ENCODE assay signal across 8 cellular contexts in genomic region chr17:48051706-48052486, GRCh38. TPM values are rescaled to one million over a fixed set of nuclear protein-coding genes. Genes with fewer than 3 reads are reported as not detected.
DNase-seq lines count a peak whose midpoint lies in the region; ATAC-seq and TF ChIP-seq lines count a peak whose summit lies in the region.

No MANE protein-coding gene starts in this region.

- no peak for DNase-seq in GM06990 (ENCODE audit: extremely low read depth, insufficient read length)
- DNase-seq in SK-N-MC (ENCODE audit: low read depth, low spot score): no peak
- DNase-seq in erythroblast (lab: John Stamatoyannopoulos, UW): peak; percentile 80 to 89
- no peak for DNase-seq in NCI-H2196 treated with DMSO at 0.1 percent for 48 hours (lab: John Stamatoyannopoulos, UW; ENCODE audit: unreplicated experiment)
- DNase-seq in immature natural killer cell: no peak
- no peak for DNase-seq in UCSD-AML1 (lab: John Stamatoyannopoulos, UW; ENCODE audit: unreplicated experiment)

- no peak for ATAC-seq in HG03520 (IDR thresholded peaks at IDR 0.05; ENCODE audit: unreplicated experiment)

- H3K27ac ChIP-seq in SK-N-MC: peak overlapping the region; percentile 73

- peak overlapping the region; percentile 24; the same call in 1 of the 2 replicates for H3K4me3 ChIP-seq in GM06990 (replicated peaks; ENCODE audit: low read depth, low read length)
- peak overlapping the region; percentile 43; the same call in 1 of the 2 replicates for H3K4me3 ChIP-seq in SK-N-MC

- no peaks in the 10 kb centered on the region for H3K9me3 ChIP-seq in SK-N-MC (ENCODE audit: low read depth, low read length)

- peaks cover 3% of the 10 kb centered on the region for H3K27me3 Mint-ChIP-seq in nephron (ENCODE audit: low read depth)
- H3K27me3 Mint-ChIP-seq in immature natural killer cell (ENCODE audit: low read depth in 3 of 3): peaks cover 12 to 15% (median 13%) of the 10 kb centered on the region in 3 donors

- TF ChIP-seq CTCF in GM06990 (IDR thresholded peaks at IDR 0.05; ENCODE audit: insufficient read depth, low read length, poor library complexity, severe bottlenecking) (no peak), nephron (IDR thresholded peaks at IDR 0.05; ENCODE audit: unreplicated experiment in 3 of 3) (no peak)

- H3K27ac Mint-ChIP-seq in nephron: peak overlapping the region; percentile 98 to 99 (median 99)
- peak overlapping the region in 2 of 6 donors; percentile 6 to 35 for H3K27ac Mint-ChIP-seq in immature natural killer cell

- H3K36me3 ChIP-seq in GM06990 (ENCODE audit: control insufficient read depth, insufficient read depth, low read length) (peaks cover 22% of the 10 kb centered on the region), SK-N-MC (ENCODE audit: insufficient read depth, low read length) (peaks cover 51% of the 10 kb centered on the region)

- H3K4me3 Mint-ChIP-seq in nephron (peak overlapping the region; percentile 90 to 97 (median 92)), immature natural killer cell (peak overlapping the region in 1 of 5 donors; percentile 13)

- TF ChIP-seq POLR2A in erythroblast (IDR thresholded peaks at IDR 0.05; ENCODE audit: low read length): no peak

- H3K27me3 ChIP-seq in GM06990 (replicated peaks; ENCODE audit: control insufficient read depth, insufficient read depth, low read length): no peaks in the 10 kb centered on the region

- H3K9ac ChIP-seq in SK-N-MC (ENCODE audit: insufficient read length): no peak overlapping the region

- H3K4me1 Mint-ChIP-seq in nephron: peaks cover 80% of the 10 kb centered on the region
- peaks cover 66 to 77% of the 10 kb centered on the region in 2 donors for H3K4me1 Mint-ChIP-seq in immature natural killer cell

- H3K9me3 Mint-ChIP-seq in nephron: no peaks in the 10 kb centered on the region
- H3K9me3 Mint-ChIP-seq in immature natural killer cell: no peaks in the 10 kb centered on the region

- H3K36me3 Mint-ChIP-seq in nephron (ENCODE audit: low read depth) (peaks cover 33% of the 10 kb centered on the region), immature natural killer cell (peaks cover 5 to 8% (median 7%) of the 10 kb centered on the region in 3 donors)

RNA-seq across cellular contexts. Expression of gene NFE2L1, which starts 3.7 kb away (rescaled TPM):
- polyA plus RNA-seq in immature natural killer cell: 10 to 100 TPM in 1 of 3 donors, 1 to 10 TPM in 2; 5.9 to 18.4 (median 7.1) TPM

RNA-seq across cellular contexts. Expression of gene COPZ2, which starts 14.3 kb away (rescaled TPM):
- polyA plus RNA-seq in immature natural killer cell: 10 to 100 TPM; 38.9 to 64.2 (median 41.3) TPM

RNA-seq across cellular contexts. Expression of gene CBX1, which starts 49.4 kb away (rescaled TPM):
- 10 to 100 TPM; 19.3 to 30.0 (median 27.0) TPM for polyA plus RNA-seq in immature natural killer cell

RNA-seq across cellular contexts. Expression of gene SNX11, which starts 55.7 kb away (rescaled TPM):
- 10 to 100 TPM; 37.1 to 44.7 (median 41.2) TPM for polyA plus RNA-seq in immature natural killer cell

Comparison
In these comparisons a context has a peak if more than half of its experiments do, and no peak if none do; other contexts are left out.
1. DNase-seq: peak in erythroblast (2 of 2); none in GM06990 (single experiment), SK-N-MC (single experiment), NCI-H2196 treated with DMSO at 0.1 percent for 48 hours (single experiment), immature natural killer cell (0 of 3) and UCSD-AML1 (single experiment).